10 cellular contexts compared by ENCODE assay signal in the genomic region with DNA sequence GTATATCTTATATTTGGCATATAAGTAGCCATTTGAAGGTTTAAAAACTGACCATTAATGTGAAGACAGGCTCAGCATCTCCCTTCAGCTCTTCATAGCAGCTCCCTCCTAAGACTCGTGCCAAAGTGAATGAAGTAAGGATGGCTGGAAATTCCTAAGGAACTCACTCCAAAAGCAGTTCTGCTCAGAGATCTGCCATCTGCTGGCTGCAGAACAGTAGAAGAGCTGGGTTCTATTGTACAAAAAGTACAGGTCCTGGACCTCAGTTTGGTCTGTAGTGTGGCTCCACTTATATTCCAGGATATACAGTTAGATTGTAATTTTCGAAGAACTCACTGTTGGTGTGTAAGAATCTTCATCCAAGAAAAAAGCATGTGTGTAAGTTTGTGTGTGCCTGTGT.
DNase-seq lines count a peak whose midpoint lies in the region; ATAC-seq and TF ChIP-seq lines count a peak whose summit lies in the region.
"Had no signal": no experiment of that assay in that cellular context is flagged by ENCODE, and none has a peak within 500 bp of the region (broad histone marks: within the 10 kb centered on the region; RNA-seq: fewer than 3 reads in every experiment).

No MANE protein-coding gene starts in this region.

- TF ChIP-seq CTCF in astrocyte of the spinal cord (IDR thresholded peaks at IDR 0.05; ENCODE audit: low read depth, low read length) (peak; percentile 59), tibial nerve (IDR thresholded peaks at IDR 0.05) (peak in 1 of 5 experiments; percentile 32)

- in situ Hi-C loops in astrocyte of the spinal cord (cut with HindIII; ENCODE audit: low sequenced_read_pairs) = no loop called here

- H3K27me3 ChIP-seq in right cardiac atrium (ENCODE audit: control insufficient read depth, insufficient read depth) (no peaks in the 10 kb centered on the region), tibial nerve (no peaks in the 10 kb centered on the region)

- H3K4me3 ChIP-seq in astrocyte of the spinal cord (ENCODE audit: low read depth, low read length) (no peak overlapping the region), right cardiac atrium (ENCODE audit: low read length) (no peak overlapping the region), tibial nerve (no peak overlapping the region)

- no peaks in the 10 kb centered on the region for H3K9me3 ChIP-seq in right cardiac atrium (ENCODE audit: control insufficient read depth, low read length)
- H3K9me3 ChIP-seq in tibial nerve = no peaks in the 10 kb centered on the region

- WGBS in right cardiac atrium = 44% methylated on average over 2 of the region's 2 CpGs
- WGBS in tibial nerve, 2 donors = 49 to 52% methylated on average over 2 of the region's 2 CpGs

- intact Hi-C loops in right cardiac atrium (cut with DNase I) = loop anchor here in 1 of 4 donors (10.0 kb wide), 1 partner anchor 70 kb away; no protein-coding TSS in a partner anchor

- no peak for TF ChIP-seq EP300 in tibial nerve (IDR thresholded peaks at IDR 0.05)

- peaks cover 0 to 97% (median 0%) of the 10 kb centered on the region in 3 donors for H3K36me3 ChIP-seq in tibial nerve

- H3K27ac ChIP-seq in right cardiac atrium (ENCODE audit: low read length) = no peak overlapping the region
- no peak overlapping the region for H3K27ac ChIP-seq in tibial nerve

- peak; percentile 73 to 75 for ATAC-seq in right cardiac atrium
- ATAC-seq in GM21423 (IDR thresholded peaks at IDR 0.05; ENCODE audit: unreplicated experiment) = no peak

- peak; percentile 53 for DNase-seq in HCEC 1CT
- DNase-seq in astrocyte of the spinal cord (ENCODE audit: low read depth, low spot score) = peak; percentile 61
- DNase-seq in right cardiac atrium = no peak
- DNase-seq in stromal cell of bone marrow (ENCODE audit: low read depth) = peak; percentile 75
- no peak for DNase-seq in effector CD8-positive, alpha-beta T cell (lab: John Stamatoyannopoulos, UW)
- DNase-seq in tibial nerve (ENCODE audit: low spot score in 2 of 2) = no peak
- DNase-seq: activated CD4-positive, alpha-beta T cell treated with anti-CD3 and anti-CD28 coated beads for 1 hour; activated naive CD8-positive, alpha-beta T cell treated with anti-CD3 and anti-CD28 coated beads for 36 hours; occipital lobe had no signal

- H3K4me1 ChIP-seq in right cardiac atrium (ENCODE audit: control insufficient read depth, insufficient read depth, low read length) (no peaks in the 10 kb centered on the region), tibial nerve (no peaks in the 10 kb centered on the region)

- no peak for TF ChIP-seq POLR2A in tibial nerve (IDR thresholded peaks at IDR 0.05)

Comparison
In these comparisons a context has a peak if more than half of its experiments do, and no peak if none do; other contexts are left out.
1. DNase-seq: peak in HCEC 1CT (single experiment), astrocyte of the spinal cord (single experiment) and stromal cell of bone marrow (single experiment); none in right cardiac atrium (0 of 3), effector CD8-positive, alpha-beta T cell (single experiment) and tibial nerve (0 of 2).